In genomic region chr6:32267035-32267434, GRCh38 we compare ENCODE assay signal across 1 cellular context.
TF ChIP-seq lines count a peak whose summit lies in the region.

No MANE protein-coding gene starts in this region.

TF ChIP-seq in GM12878, 131 proteins besides CTCF, POLR2A, EP300 and RAD21 (continued from another document):
- no peak for TF ChIP-seq USF2 (IDR thresholded peaks at IDR 0.05; ENCODE audit: borderline replicate concordance, low read depth, low read length)
- 0 out of 2 replicates have a peak, but pooled peaks have one; percentile 33 for TF ChIP-seq ATF7 (IDR thresholded peaks at IDR 0.05; ENCODE audit: low read depth)
TF ChIP-seq in GM12878: peak in this region for 5.
